Comparison of ENCODE assay signal across 8 cellular contexts in the genomic region with DNA sequence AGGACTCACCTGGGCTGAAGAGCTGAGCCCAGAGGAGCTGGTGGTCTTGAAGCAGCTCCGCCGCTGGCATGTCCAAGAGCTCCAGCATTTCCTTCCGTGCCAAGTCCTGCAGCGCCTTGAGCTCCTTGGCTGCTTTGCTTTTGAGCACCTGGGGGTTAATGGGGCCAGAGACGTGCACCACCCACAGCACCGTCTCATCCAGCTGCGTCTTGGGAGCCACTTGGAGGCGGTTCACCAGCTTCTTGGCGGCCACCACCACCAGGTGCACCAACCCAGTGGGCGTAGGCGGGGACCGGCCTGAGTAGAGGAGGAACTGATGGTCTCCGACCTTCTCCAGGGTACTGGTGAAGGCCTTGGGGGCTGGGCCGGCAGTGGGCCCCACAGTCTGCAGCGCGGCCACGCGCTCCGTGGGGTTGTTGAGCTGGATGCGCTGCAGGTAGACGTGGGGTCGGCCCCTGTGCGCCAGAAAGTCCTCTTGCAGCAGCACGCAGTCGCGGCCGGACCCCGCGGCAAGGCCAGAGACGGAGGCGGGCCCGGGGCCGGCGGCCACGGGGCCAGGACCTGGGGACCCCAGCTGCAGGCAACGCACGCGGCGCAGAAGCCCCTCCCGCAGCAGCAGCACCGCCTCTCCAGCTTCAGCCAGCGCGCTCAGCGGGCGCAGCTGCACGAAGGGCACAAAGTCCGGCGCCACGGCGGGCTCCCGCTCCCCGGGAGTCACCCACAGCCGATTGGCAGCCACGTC. TPM values are rescaled to one million over a fixed set of nuclear protein-coding genes. Genes with fewer than 3 reads are reported as not detected.
DNase-seq lines count a peak whose midpoint lies in the region; ATAC-seq, FAIRE-seq and TF ChIP-seq lines count a peak whose summit lies in the region.
"Not testable (repeated sequence)": the region's sequence is repeated elsewhere in the genome, so short reads cannot be mapped to it uniquely, and the experiment has no call there.

No MANE protein-coding gene starts in this region.

- H3K9me3 ChIP-seq in Karpas-422 (ENCODE audit: low read length); ectodermal cell (ENCODE audit: control insufficient read depth, low read length); kidney (ENCODE audit: control insufficient read depth in 1 of 2, low read length in 2 of 2); pancreas; vagina: not testable (repeated sequence)

- WGBS in ectodermal cell, 2 experiments = 8 to 9% methylated on average over 38 to 42 of the region's 54 CpGs
- WGBS in pancreas, 2 donors = 11 to 12% methylated on average over 16 to 43 of the region's 54 CpGs

- not testable (repeated sequence) for H3K9me3 Mint-ChIP-seq in activated CD8-positive, alpha-beta T cell treated with anti-CD3 and anti-CD28 coated beads for 36 hours

- H3K4me1 ChIP-seq in Karpas-422 (ENCODE audit: low read length) (peaks cover 33% of the 10 kb centered on the region), ectodermal cell (ENCODE audit: control insufficient read depth, insufficient read depth, low read length) (peaks cover 16% of the 10 kb centered on the region), kidney (ENCODE audit: control insufficient read depth in 1 of 2, insufficient read depth in 1 of 2, low read depth in 1 of 2, low read length in 2 of 2) (peaks cover 12 to 26% of the 10 kb centered on the region in 2 donors), pancreas (peaks cover 5 to 28% (median 6%) of the 10 kb centered on the region in 3 donors), vagina (peaks cover 67% of the 10 kb centered on the region)

- H3K36me3 ChIP-seq in Karpas-422 (ENCODE audit: insufficient read depth, low read length) = peaks cover 16% of the 10 kb centered on the region
- H3K36me3 ChIP-seq in ectodermal cell (ENCODE audit: control insufficient read depth, insufficient read depth, low read length) = not testable (repeated sequence)
- H3K36me3 ChIP-seq in kidney (ENCODE audit: control insufficient read depth in 1 of 2, insufficient read depth in 2 of 2, low read length in 2 of 2) = peaks cover 2 to 16% of the 10 kb centered on the region in 2 donors
- H3K36me3 ChIP-seq in pancreas = peaks cover 0 to 12% (median 6%) of the 10 kb centered on the region in 3 donors
- peaks cover 0 to 19% of the 10 kb centered on the region in 2 donors for H3K36me3 ChIP-seq in vagina

- H3K27ac Mint-ChIP-seq in activated CD8-positive, alpha-beta T cell treated with anti-CD3 and anti-CD28 coated beads for 36 hours = peak overlapping the region; percentile 62

- POLR2A ChIA-PET in activated CD8-positive, alpha-beta T cell treated with anti-CD3 and anti-CD28 coated beads for 36 hours (lab: Charles Lee) = interaction anchor here (11.0 kb wide), 1 partner anchor 15 kb away, joined by 395 read pairs; no protein-coding TSS in a partner anchor

- not testable (repeated sequence) for TF ChIP-seq POLR2A in vagina (IDR thresholded peaks at IDR 0.05)

- DNase-seq in Karpas-422; activated CD8-positive, alpha-beta T cell treated with anti-CD3 and anti-CD28 coated beads for 36 hours; kidney; pancreas; vagina (ENCODE audit: extremely low spot score in 2 of 2): not testable (repeated sequence)

- peaks cover 28% of the 10 kb centered on the region for H4K20me1 ChIP-seq in Karpas-422 (ENCODE audit: insufficient read depth, low read depth, low read length)

- peaks cover 16% of the 10 kb centered on the region for H3K36me3 Mint-ChIP-seq in activated CD8-positive, alpha-beta T cell treated with anti-CD3 and anti-CD28 coated beads for 36 hours (ENCODE audit: low read depth)

- ATAC-seq in GM18502 (IDR thresholded peaks at IDR 0.05; ENCODE audit: poor library complexity, unreplicated experiment) (peak; percentile 3), HG02588 (IDR thresholded peaks at IDR 0.05; ENCODE audit: unreplicated experiment) (peak; percentile 34), pancreas (peak in 1 of 4 donors; percentile 6)
- ATAC-seq in activated CD8-positive, alpha-beta T cell treated with anti-CD3 and anti-CD28 coated beads for 36 hours = peak; percentile 10

- H3K4me1 Mint-ChIP-seq in activated CD8-positive, alpha-beta T cell treated with anti-CD3 and anti-CD28 coated beads for 36 hours (ENCODE audit: low read depth) = peaks cover 34% of the 10 kb centered on the region

- intact Hi-C loops in activated CD8-positive, alpha-beta T cell treated with anti-CD3 and anti-CD28 coated beads for 36 hours (cut with micrococcal nuclease); kidney (cut with DNase I); pancreas (cut with DNase I); vagina (cut with DNase I): not testable (repeated sequence)

- peak overlapping the region; percentile 80 for H3K4me3 Mint-ChIP-seq in activated CD8-positive, alpha-beta T cell treated with anti-CD3 and anti-CD28 coated beads for 36 hours

- not testable (repeated sequence) for H3K27me3 Mint-ChIP-seq in activated CD8-positive, alpha-beta T cell treated with anti-CD3 and anti-CD28 coated beads for 36 hours

- FAIRE-seq in kidney (lab: Jason Lieb, UNC); pancreas (lab: Jason Lieb, UNC): not testable (repeated sequence)

- H3K27me3 ChIP-seq in Karpas-422 (ENCODE audit: low read length); ectodermal cell (ENCODE audit: control insufficient read depth, insufficient read depth, low read length, poor library complexity, severe bottlenecking); pancreas; vagina: not testable (repeated sequence)

- not testable (repeated sequence) for H3K27ac ChIP-seq in Karpas-422 (ENCODE audit: low read length); ectodermal cell (ENCODE audit: insufficient read depth, low read depth, low read length, poor library complexity, severe bottlenecking); kidney (ENCODE audit: low read depth in 2 of 2, low read length in 2 of 2); pancreas; vagina

- H3K9me2 ChIP-seq in Karpas-422 (replicated peaks; ENCODE audit: insufficient read depth, low read length) = not testable (repeated sequence)

- peak overlapping the region; percentile 81 for H3K4me2 ChIP-seq in Karpas-422 (ENCODE audit: low read depth, low read length, poor library complexity, severe bottlenecking)

- not testable (repeated sequence) for H2AFZ ChIP-seq in Karpas-422 (ENCODE audit: low read length)

- peak overlapping the region; percentile 76 for H3K4me3 ChIP-seq in Karpas-422 (ENCODE audit: low read length)
- H3K4me3 ChIP-seq in ectodermal cell (ENCODE audit: insufficient read depth, low read depth, low read length) = peak overlapping the region; percentile 46
- peak overlapping the region; percentile 53 to 74 for H3K4me3 ChIP-seq in kidney (ENCODE audit: low read length in 2 of 2)
- H3K4me3 ChIP-seq in pancreas = peak overlapping the region; percentile 44 to 78 (median 60)
- peak overlapping the region; percentile 62 to 71 for H3K4me3 ChIP-seq in vagina

- H3K79me2 ChIP-seq in Karpas-422 (ENCODE audit: low read length) = peaks cover 31% of the 10 kb centered on the region

- CTCF ChIA-PET in activated CD8-positive, alpha-beta T cell treated with anti-CD3 and anti-CD28 coated beads for 36 hours (lab: Charles Lee) = not testable (repeated sequence)

- not testable (repeated sequence) for TF ChIP-seq CTCF in activated CD8-positive, alpha-beta T cell treated with anti-CD3 and anti-CD28 coated beads for 36 hours (IDR thresholded peaks at IDR 0.05); kidney (IDR thresholded peaks at IDR 0.05; ENCODE audit: borderline replicate concordance, extremely low read depth, insufficient read depth); pancreas (IDR thresholded peaks at IDR 0.05); vagina (IDR thresholded peaks at IDR 0.05)

- H3K9ac ChIP-seq in Karpas-422 (ENCODE audit: low read length) (peak overlapping the region; percentile 73), kidney (ENCODE audit: low read length in 2 of 2) (peak overlapping the region in 1 of 2 donors; percentile 56)

RNA-seq across cellular contexts. Expression of a gene that starts 0.9 kb away (rescaled TPM):
- 48.4 and 94.6 TPM in 2 replicates for total RNA-seq in Karpas-422 (2014; rRNA removed; shearing (Covaris generic); ENCODE audit: low replicate concordance)
- 10 to 100 TPM; 23.5 to 25.5 TPM for total RNA-seq in activated CD8-positive, alpha-beta T cell treated with anti-CD3 and anti-CD28 coated beads for 36 hours
- 36.7 TPM for polyA plus RNA-seq in ectodermal cell (2013, experiment 1 of 4)
- polyA plus RNA-seq in ectodermal cell (2013, experiment 2 of 4) = 35.8 TPM
- 31.6 TPM for polyA plus RNA-seq in ectodermal cell (2013, experiment 3 of 4)
- polyA plus RNA-seq in ectodermal cell (2013, experiment 4 of 4) = 32.0 TPM
- total RNA-seq in kidney = 42.5 TPM
- polyA plus RNA-seq in kidney (ENCODE audit: insufficient read depth, low read depth, low replicate concordance) = 52.1 TPM
- 10 to 100 TPM; 23.9 to 33.8 (median 28.0) TPM for total RNA-seq in pancreas
- polyA plus RNA-seq in pancreas = 10 to 100 TPM; 21.0 to 25.3 TPM
- 51.1 TPM for total RNA-seq in vagina

RNA-seq across cellular contexts. Expression of a gene that starts 9.2 kb away (rescaled TPM):
- 35.9 and 55.3 TPM in 2 replicates for total RNA-seq in Karpas-422 (2014; rRNA removed; shearing (Covaris generic); ENCODE audit: low replicate concordance)
- total RNA-seq in activated CD8-positive, alpha-beta T cell treated with anti-CD3 and anti-CD28 coated beads for 36 hours = 10 to 100 TPM; 21.5 to 22.0 TPM
- 70.3 TPM for polyA plus RNA-seq in ectodermal cell (2013, experiment 1 of 4)
- polyA plus RNA-seq in ectodermal cell (2013, experiment 2 of 4) = 67.5 TPM
- polyA plus RNA-seq in ectodermal cell (2013, experiment 3 of 4) = 48.9 TPM
- polyA plus RNA-seq in ectodermal cell (2013, experiment 4 of 4) = 57.5 TPM
- total RNA-seq in kidney = 58.8 TPM
- polyA plus RNA-seq in kidney (ENCODE audit: insufficient read depth, low read depth, low replicate concordance) = 103 TPM
- 10 to 100 TPM; 25.3 to 55.2 (median 37.7) TPM for total RNA-seq in pancreas
- 10 to 100 TPM; 20.0 to 30.5 TPM for polyA plus RNA-seq in pancreas
- 42.2 TPM for total RNA-seq in vagina

RNA-seq across cellular contexts. Expression of a gene that starts 54.9 kb away (rescaled TPM):
- total RNA-seq in Karpas-422 (2014; rRNA removed; shearing (Covaris generic); ENCODE audit: low replicate concordance) = 26.9 and 34.1 TPM in 2 replicates
- 10 to 100 TPM; 51.0 to 51.1 TPM for total RNA-seq in activated CD8-positive, alpha-beta T cell treated with anti-CD3 and anti-CD28 coated beads for 36 hours
- 65.3 TPM for polyA plus RNA-seq in ectodermal cell (2013, experiment 1 of 4)
- polyA plus RNA-seq in ectodermal cell (2013, experiment 2 of 4) = 64.5 TPM
- 44.3 TPM for polyA plus RNA-seq in ectodermal cell (2013, experiment 3 of 4)
- polyA plus RNA-seq in ectodermal cell (2013, experiment 4 of 4) = 50.1 TPM
- 77.6 TPM for total RNA-seq in kidney
- polyA plus RNA-seq in kidney (ENCODE audit: insufficient read depth, low read depth, low replicate concordance) = 41.1 TPM
- 10 to 100 TPM; 20.4 to 34.4 (median 26.0) TPM for total RNA-seq in pancreas
- 10 to 100 TPM; 13.7 to 21.7 TPM for polyA plus RNA-seq in pancreas
- total RNA-seq in vagina = 61.6 TPM
